ENCODE assay signal across 16 cellular contexts in genomic region chr7:105643384-105643783, GRCh38.
DNase-seq lines count a peak whose midpoint lies in the region; ATAC-seq and TF ChIP-seq lines count a peak whose summit lies in the region.
"Had no signal": no experiment of that assay in that cellular context is flagged by ENCODE, and none has a peak within 500 bp of the region (broad histone marks: within the 10 kb centered on the region; RNA-seq: fewer than 3 reads in every experiment).

No MANE protein-coding gene starts in this region.

- peak; percentile 22 for TF ChIP-seq CTCF in epithelial cell of esophagus (IDR thresholded peaks at IDR 0.05; ENCODE audit: insufficient read depth, low read depth, low read length, missing control alignments)
- TF ChIP-seq CTCF in neural crest cell (conservative IDR thresholded peaks at IDR 0.05) = no peak
- TF ChIP-seq CTCF in MM.1S (IDR thresholded peaks at IDR 0.05; ENCODE audit: low read length) = no peak
- TF ChIP-seq CTCF in right lobe of liver (IDR thresholded peaks at IDR 0.05) = no peak

- H3F3A ChIP-seq in MM.1S (ENCODE audit: insufficient read depth, low read length) = no peaks in the 10 kb centered on the region

- H3K27me3 ChIP-seq in MM.1S (replicated peaks; ENCODE audit: insufficient read depth, low read length) = no peaks in the 10 kb centered on the region
- no peaks in the 10 kb centered on the region for H3K27me3 ChIP-seq in right lobe of liver
- H3K27me3 ChIP-seq: BLaER1, pancreas had no signal

- H3K4me3 ChIP-seq in epithelial cell of esophagus (ENCODE audit: low read length) (no peak overlapping the region), MM.1S (ENCODE audit: low read length) (no peak overlapping the region), right lobe of liver (no peak overlapping the region)
- H3K4me3 ChIP-seq: BLaER1, pancreas had no signal

- H3K36me3 ChIP-seq in MM.1S (replicated peaks; ENCODE audit: insufficient read depth, low read length) (no peaks in the 10 kb centered on the region), right lobe of liver (peaks cover 0 to 26% (median 6%) of the 10 kb centered on the region in 4 donors)
- H3K36me3 ChIP-seq: pancreas had no signal

- intact Hi-C loops in right lobe of liver (cut with DNase I) = no loop called here

- ATAC-seq in stimulated activated naive B cell treated with anti-CD40 and anti-IgM and Interleukin-4, amounts not matched to agents 10 μg/mL and 1 μg/mL and 100 μg/mL, for 72 hours (replicated peaks) = no peak
- no peak for ATAC-seq in right lobe of liver
- ATAC-seq: esophagus mucosa, pancreas had no signal

- no peaks in the 10 kb centered on the region for H4K20me1 ChIP-seq in MM.1S (ENCODE audit: insufficient read depth, low read length)

- H3K36me3 Mint-ChIP-seq in neural crest cell (ENCODE audit: low read depth) = no peaks in the 10 kb centered on the region
- peaks cover 21 to 59% of the 10 kb centered on the region in 2 donors for H3K36me3 Mint-ChIP-seq in stimulated activated naive B cell treated with anti-CD40 and anti-IgM and Interleukin-4, amounts not matched to agents 10 μg/mL and 1 μg/mL and 100 μg/mL, for 72 hours
- H3K36me3 Mint-ChIP-seq: activated naive CD8-positive, alpha-beta T cell treated with anti-CD3 and anti-CD28 coated beads, Interleukin-2, amount 10 ng/mL, durations not matched to agents 7 days and 5 days had no signal

- H3K9me2 ChIP-seq in MM.1S (replicated peaks; ENCODE audit: insufficient read depth, low read length) = no peaks in the 10 kb centered on the region

- H3K27me3 Mint-ChIP-seq in neural crest cell (ENCODE audit: low read depth) = no peaks in the 10 kb centered on the region
- H3K27me3 Mint-ChIP-seq in stimulated activated naive B cell treated with anti-CD40 and anti-IgM and Interleukin-4, amounts not matched to agents 10 μg/mL and 1 μg/mL and 100 μg/mL, for 72 hours = no peaks in the 10 kb centered on the region
- H3K27me3 Mint-ChIP-seq: activated naive CD8-positive, alpha-beta T cell treated with anti-CD3 and anti-CD28 coated beads, Interleukin-2, amount 10 ng/mL, durations not matched to agents 7 days and 5 days had no signal

- peak overlapping the region; percentile 34 for H3K4me3 Mint-ChIP-seq in neural crest cell
- H3K4me3 Mint-ChIP-seq in stimulated activated naive B cell treated with anti-CD40 and anti-IgM and Interleukin-4, amounts not matched to agents 10 μg/mL and 1 μg/mL and 100 μg/mL, for 72 hours = no peak overlapping the region
- H3K4me3 Mint-ChIP-seq: activated naive CD8-positive, alpha-beta T cell treated with anti-CD3 and anti-CD28 coated beads, Interleukin-2, amount 10 ng/mL, durations not matched to agents 7 days and 5 days had no signal

- WGBS in right lobe of liver (ENCODE audit: insufficient coverage, low coverage, low lambda C conversion rate, missing lambda C conversion rate) = 60% methylated on average over 3 of the region's 15 CpGs

- H3K27ac Mint-ChIP-seq in neural crest cell (ENCODE audit: unreplicated experiment) = peak overlapping the region; percentile 19
- no peak overlapping the region for H3K27ac Mint-ChIP-seq in stimulated activated naive B cell treated with anti-CD40 and anti-IgM and Interleukin-4, amounts not matched to agents 10 μg/mL and 1 μg/mL and 100 μg/mL, for 72 hours
- H3K27ac Mint-ChIP-seq: activated naive CD8-positive, alpha-beta T cell treated with anti-CD3 and anti-CD28 coated beads, Interleukin-2, amount 10 ng/mL, durations not matched to agents 7 days and 5 days had no signal

- no peak for TF ChIP-seq POLR2A in right lobe of liver (IDR thresholded peaks at IDR 0.05)

- H3K4me1 Mint-ChIP-seq in neural crest cell = peaks cover 67% of the 10 kb centered on the region
- peaks cover 0 to 5% of the 10 kb centered on the region in 2 donors for H3K4me1 Mint-ChIP-seq in stimulated activated naive B cell treated with anti-CD40 and anti-IgM and Interleukin-4, amounts not matched to agents 10 μg/mL and 1 μg/mL and 100 μg/mL, for 72 hours
- H3K4me1 Mint-ChIP-seq: activated naive CD8-positive, alpha-beta T cell treated with anti-CD3 and anti-CD28 coated beads, Interleukin-2, amount 10 ng/mL, durations not matched to agents 7 days and 5 days had no signal

- H3K79me2 ChIP-seq in MM.1S (ENCODE audit: low read length) = no peaks in the 10 kb centered on the region

- H3K9me3 ChIP-seq in MM.1S (replicated peaks; ENCODE audit: insufficient read depth, low read length) = no peaks in the 10 kb centered on the region
- H3K9me3 ChIP-seq in right lobe of liver = no peaks in the 10 kb centered on the region
- H3K9me3 ChIP-seq: BLaER1, pancreas had no signal

- H3K4me1 ChIP-seq in MM.1S (ENCODE audit: low read length) (no peaks in the 10 kb centered on the region), right lobe of liver (peaks cover 0 to 1% (median 0%) of the 10 kb centered on the region in 4 donors)
- H3K4me1 ChIP-seq: pancreas had no signal

- no peaks in the 10 kb centered on the region for H3K9me3 Mint-ChIP-seq in neural crest cell
- no peaks in the 10 kb centered on the region for H3K9me3 Mint-ChIP-seq in stimulated activated naive B cell treated with anti-CD40 and anti-IgM and Interleukin-4, amounts not matched to agents 10 μg/mL and 1 μg/mL and 100 μg/mL, for 72 hours
- H3K9me3 Mint-ChIP-seq: activated naive CD8-positive, alpha-beta T cell treated with anti-CD3 and anti-CD28 coated beads, Interleukin-2, amount 10 ng/mL, durations not matched to agents 7 days and 5 days had no signal

- no peak overlapping the region for H3K4me2 ChIP-seq in MM.1S (ENCODE audit: low read depth, low read length)
- H3K4me2 ChIP-seq: BLaER1 had no signal

- DNase-seq in DMS 273 (lab: John Stamatoyannopoulos, UW; ENCODE audit: unreplicated experiment) (peak; percentile 97), NCI-H524 (lab: John Stamatoyannopoulos, UW) (peak; percentile 78 to 87), epithelial cell of esophagus (ENCODE audit: low read depth) (no peak), neural crest cell (ENCODE audit: low read depth, low spot score) (peak; percentile 53), MM.1S (no peak), MV-4-11 (lab: John Stamatoyannopoulos, UW) (no peak), right lobe of liver (no peak)
- no peak for DNase-seq in stimulated activated naive B cell treated with anti-CD40 and anti-IgM and Interleukin-4, amounts not matched to agents 10 μg/mL and 1 μg/mL and 100 μg/mL, for 72 hours
- DNase-seq: activated CD4-positive, alpha-beta T cell treated with anti-CD3 and anti-CD28 coated beads for 1 hour; activated naive CD8-positive, alpha-beta T cell treated with anti-CD3 and anti-CD28 coated beads, Interleukin-2, amount 10 ng/mL, durations not matched to agents 7 days and 5 days; EL; NCI-H2029; pancreas; stimulated activated CD4-positive, alpha-beta T cell treated with anti-CD3 and anti-CD28 coated beads, Interleukin-2, amount 100 ng/mL, for 48 hours had no signal

- H3K9ac ChIP-seq in MM.1S (ENCODE audit: low read length) = no peak overlapping the region
- H3K9ac ChIP-seq: BLaER1 had no signal

- H3K27ac ChIP-seq in MM.1S (ENCODE audit: low read length) (no peak overlapping the region), right lobe of liver (no peak overlapping the region)
- H3K27ac ChIP-seq: BLaER1, pancreas had no signal

- no peak overlapping the region for H2AFZ ChIP-seq in MM.1S (ENCODE audit: low read length)

Comparison
In these comparisons a context has a peak if more than half of its experiments do, and no peak if none do; other contexts are left out.
1. DNase-seq: peak in DMS 273 (single experiment), NCI-H524 (2 of 2) and neural crest cell (single experiment); none in epithelial cell of esophagus (single experiment), MM.1S (single experiment), MV-4-11 (single experiment), stimulated activated naive B cell treated with anti-CD40 and anti-IgM and Interleukin-4, amounts not matched to agents 10 μg/mL and 1 μg/mL and 100 μg/mL, for 72 hours (single experiment) and right lobe of liver (0 of 3).